8 cellular contexts compared by ENCODE assay signal in genomic region chr2:121649652-121650553, GRCh38. TPM values are rescaled to one million over a fixed set of nuclear protein-coding genes. Genes with fewer than 3 reads are reported as not detected.
DNase-seq lines count a peak whose midpoint lies in the region; ATAC-seq and TF ChIP-seq lines count a peak whose summit lies in the region.

No MANE protein-coding gene starts in this region.

- no peaks in the 10 kb centered on the region for H3K9me3 ChIP-seq in adipocyte (ENCODE audit: control insufficient read depth, low read length)
- H3K9me3 ChIP-seq in heart right ventricle, result no peaks in the 10 kb centered on the region
- no peaks in the 10 kb centered on the region for H3K9me3 ChIP-seq in upper lobe of left lung

- H3K36me3 ChIP-seq in adipocyte (ENCODE audit: control insufficient read depth, insufficient read depth, low read length, severe bottlenecking) (peaks cover 3% of the 10 kb centered on the region), heart right ventricle (peaks cover 0 to 12% (median 0%) of the 10 kb centered on the region in 9 donors), upper lobe of left lung (peaks cover 0 to 4% (median 0%) of the 10 kb centered on the region in 4 donors)

- H3K4me1 ChIP-seq in adipocyte (ENCODE audit: control insufficient read depth, insufficient read depth, low read length) (peaks cover 29% of the 10 kb centered on the region), heart right ventricle (peaks cover 8 to 67% (median 55%) of the 10 kb centered on the region in 9 donors), upper lobe of left lung (peaks cover 27 to 44% (median 41%) of the 10 kb centered on the region in 4 donors)

- peak overlapping the region; percentile 86 to 100 (median 96) for H3K27ac ChIP-seq in heart right ventricle
- peak overlapping the region; percentile 95 to 97 (median 97) for H3K27ac ChIP-seq in upper lobe of left lung

- DNase-seq in NCI-H1417 treated with DMSO at 0.1 percent for 48 hours (lab: John Stamatoyannopoulos, UW) (peak; percentile 59), SW 1271 (lab: John Stamatoyannopoulos, UW) (peak; percentile 91 to 92), adipocyte (ENCODE audit: low read depth) (peak; percentile 90), heart right ventricle (peak; percentile 86 to 96), posterior cingulate gyrus (peak; percentile 85 to 98 (median 89)), upper lobe of left lung (peak; percentile 72 to 93)

- TF ChIP-seq POLR2A in upper lobe of left lung (IDR thresholded peaks at IDR 0.05), result peak; percentile 5 to 63 (median 38)

- peak overlapping the region; percentile 98 for H3K9ac ChIP-seq in adipocyte (ENCODE audit: low read length)

- intact Hi-C loops in heart right ventricle (cut with DNase I) (loop anchor here (1.0 to 10.0 kb wide), 11 partner anchors 38 to 120 kb away; partner anchors contain the start of gene RNU4ATAC (in 9 of the 10)), posterior cingulate gyrus (cut with DNase I) (loop anchor here (1.0 to 5.0 kb wide), 4 partner anchors 53 to 120 kb away; partner anchors contain the start of genes NIFK, RNU4ATAC and TSN)

- WGBS in heart right ventricle, 2 donors, result 0% methylated on average over 49 to 51 of the region's 51 CpGs
- 0% methylated on average over 42 to 51 of the region's 51 CpGs for WGBS in upper lobe of left lung, 2 donors

- H3K27me3 ChIP-seq in adipocyte (replicated peaks; ENCODE audit: control insufficient read depth, insufficient read depth, low read length), result no peaks in the 10 kb centered on the region
- H3K27me3 ChIP-seq in heart right ventricle, result no peaks in the 10 kb centered on the region
- H3K27me3 ChIP-seq in upper lobe of left lung, result peaks cover 0 to 2% (median 0%) of the 10 kb centered on the region in 4 donors

- H3K4me3 ChIP-seq in GM12875 (ENCODE audit: low read depth, low read length), result peak overlapping the region; percentile 65
- peak overlapping the region; percentile 88 for H3K4me3 ChIP-seq in adipocyte (ENCODE audit: low read length)
- H3K4me3 ChIP-seq in heart right ventricle, result peak overlapping the region; percentile 62 to 96 (median 90)
- H3K4me3 ChIP-seq in upper lobe of left lung, result peak overlapping the region; percentile 68 to 92 (median 79)

- peak in 1 of 4 donors; percentile 59 for TF ChIP-seq EP300 in upper lobe of left lung (IDR thresholded peaks at IDR 0.05)

- TF ChIP-seq CTCF in GM12875 (IDR thresholded peaks at IDR 0.05; ENCODE audit: borderline replicate concordance, insufficient read depth, low read depth, low read length) (no peak), heart right ventricle (IDR thresholded peaks at IDR 0.05) (no peak), upper lobe of left lung (IDR thresholded peaks at IDR 0.05) (peak in 1 of 6 experiments; percentile 18)

- ATAC-seq in HG02798 (IDR thresholded peaks at IDR 0.05; ENCODE audit: poor library complexity, unreplicated experiment) (peak; percentile 61), heart right ventricle (peak; percentile 80 to 94 (median 84)), upper lobe of left lung (ENCODE audit: low FRiP score in 2 of 2) (peak; percentile 92 to 93)

RNA-seq across cellular contexts. Expression of gene CLASP1, which starts 0.6 kb away (rescaled TPM):
- total RNA-seq in heart right ventricle, result 10 to 100 TPM; 52.9 to 90.6 (median 76.4) TPM
- polyA plus RNA-seq in heart right ventricle, result 10 to 100 TPM; 10.1 to 16.5 TPM
- 10 to 100 TPM; 36.3 to 95.3 (median 46.8) TPM for total RNA-seq in upper lobe of left lung

Comparison
In these comparisons a context has a peak if more than half of its experiments do, and no peak if none do; other contexts are left out.
1. Peak in every context shown above with its lines: DNase-seq, ATAC-seq, H3K4me3 ChIP-seq and H3K27ac ChIP-seq.